ENCODE assay signal across 22 cellular contexts in the genomic region with DNA sequence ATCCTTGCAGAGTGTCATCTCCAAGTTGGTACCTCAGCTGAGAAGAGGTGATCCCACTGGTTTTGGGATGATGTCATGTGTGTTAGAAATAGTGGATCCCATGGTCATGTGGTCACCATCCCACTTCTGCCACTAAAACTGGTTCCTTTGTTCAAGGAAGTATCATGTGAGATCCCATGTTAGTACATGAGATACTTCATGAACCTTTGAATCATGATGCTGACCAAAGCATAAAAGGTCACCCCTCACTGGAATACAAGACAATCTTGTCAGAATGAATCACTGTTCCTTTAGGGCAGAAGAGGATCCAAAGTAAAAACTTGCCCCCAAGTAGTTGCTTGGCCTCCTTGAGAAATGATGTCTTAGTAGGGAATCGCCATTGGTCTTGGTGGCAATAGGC.
"Had no signal": no experiment of that assay in that cellular context is flagged by ENCODE, and none has a peak within 500 bp of the region (broad histone marks: within the 10 kb centered on the region; RNA-seq: fewer than 3 reads in every experiment).

No MANE protein-coding gene starts in this region.

- H3K9me3 ChIP-seq: esophagus muscularis mucosa, gastrocnemius medialis, heart right ventricle, left lung, lower lobe of right lung, mucosa of descending colon had no signal

- H3K27me3 ChIP-seq: esophagus muscularis mucosa, foreskin keratinocyte, gastrocnemius medialis, heart right ventricle, left lung had no signal

- FAIRE-seq: colon, endothelial cell of umbilical vein, islet of Langerhans had no signal

- H3K36me3 ChIP-seq: esophagus muscularis mucosa, gastrocnemius medialis, heart right ventricle, left lung, lower lobe of right lung had no signal

- H3K4me3 ChIP-seq: coronary artery, dorsolateral prefrontal cortex, esophagus muscularis mucosa, gastrocnemius medialis, heart right ventricle, left lung, lower lobe of right lung, mucosa of descending colon had no signal

- ATAC-seq: foreskin keratinocyte, gastrocnemius medialis, heart right ventricle, left cardiac atrium, left lung, left ventricle myocardium superior, lower lobe of right lung, mucosa of descending colon had no signal

- H3K4me1 ChIP-seq: gastrocnemius medialis, heart right ventricle, left lung, lower lobe of right lung had no signal

- H3K27ac ChIP-seq: coronary artery, dorsolateral prefrontal cortex, esophagus muscularis mucosa, gastrocnemius medialis, heart right ventricle, left lung, lower lobe of right lung had no signal

- DNase-seq: dermis blood vessel endothelial cell; dorsolateral prefrontal cortex; effector CD4-positive, alpha-beta T cell; effector memory CD4-positive, alpha-beta T cell; foreskin keratinocyte; gastrocnemius medialis; glutamatergic neuron; head of caudate nucleus; heart right ventricle; hippocampal formation; left cardiac atrium; left ventricle myocardium superior; lower lobe of right lung; mesenchymal stem cell; mucosa of descending colon; naive B cell had no signal
